8 cellular contexts compared by ENCODE assay signal in genomic region chr10:73785221-73785720, GRCh38. TPM values are rescaled to one million over a fixed set of nuclear protein-coding genes. Genes with fewer than 3 reads are reported as not detected.
DNase-seq lines count a peak whose midpoint lies in the region; ATAC-seq, FAIRE-seq and TF ChIP-seq lines count a peak whose summit lies in the region.

ZSWIM8 (plus strand) TSS chr10:73785606; CDS start chr10:73785879, 273 bp downstream.

- H4K20me1 ChIP-seq in OCI-LY3 (ENCODE audit: insufficient read depth, low read length) = no peaks in the 10 kb centered on the region

- 0% methylated on average over 30 to 35 of the region's 35 CpGs for WGBS in mesodermal cell (ENCODE audit: insufficient coverage in 2 of 2), 2 experiments

- H3K36me3 ChIP-seq in OCI-LY3 (replicated peaks; ENCODE audit: low read depth, low read length) (peaks cover 3% of the 10 kb centered on the region), mesodermal cell (ENCODE audit: control insufficient read depth, insufficient read depth, low read length) (peaks cover 33% of the 10 kb centered on the region)

- DNase-seq in D341Med (ENCODE audit: low spot score) (peak; percentile 89), HuH-7 (ENCODE audit: low spot score) (peak; percentile 94)
- DNase-seq in activated CD8-positive, alpha-beta memory T cell treated with anti-CD3 and anti-CD28 coated beads, Interleukin-2, amount 50 U/mL, for 48 hours = peak; percentile 91
- DNase-seq in stimulated activated CD8-positive, alpha-beta memory T cell treated with anti-CD3 and anti-CD28 coated beads, Interleukin-15, amount 100 ng/mL, for 4 hours (ENCODE audit: low read depth in 2 of 2) = peak; percentile 71 to 72

- FAIRE-seq in endometrium (lab: Jason Lieb, UNC) = peak; percentile 93

- H3K4me3 ChIP-seq in OCI-LY3 (ENCODE audit: low read length) (peak within 1 kb of the TSS; percentile 93), mesodermal cell (ENCODE audit: extremely low read depth, insufficient read depth, low read length, poor library complexity, severe bottlenecking) (peak within 1 kb of the TSS; percentile 93)

- H3K27ac ChIP-seq in OCI-LY3 (ENCODE audit: low read length) (peak within 1 kb of the TSS; percentile 68), mesodermal cell (ENCODE audit: low read depth, low read length, severe bottlenecking) (peak within 1 kb of the TSS; percentile 75)

- peak within 1 kb of the TSS; percentile 92 for H3K4me2 ChIP-seq in OCI-LY3 (ENCODE audit: low read length)

- peak within 1 kb of the TSS; percentile 69; the same call in 1 of the 2 replicates for H2AFZ ChIP-seq in OCI-LY3 (ENCODE audit: low read depth, low read length)

- no peak for TF ChIP-seq CTCF in OCI-LY3 (IDR thresholded peaks at IDR 0.05; ENCODE audit: low read depth, low read length)

- peak within 1 kb of the TSS; percentile 76 for H3K9ac ChIP-seq in OCI-LY3 (ENCODE audit: low read length)

- H3K4me1 ChIP-seq in OCI-LY3 (ENCODE audit: low read length) (peaks cover 24% of the 10 kb centered on the region), mesodermal cell (ENCODE audit: control insufficient read depth, insufficient read depth, low read length, poor library complexity, severe bottlenecking) (peaks cover 12% of the 10 kb centered on the region)

- H3K79me2 ChIP-seq in OCI-LY3 (ENCODE audit: low read length) = peaks cover 60% of the 10 kb centered on the region

- ATAC-seq in GM21515 (IDR thresholded peaks at IDR 0.05; ENCODE audit: unreplicated experiment) = peak; percentile 75

- no peaks in the 10 kb centered on the region for H3K9me3 ChIP-seq in OCI-LY3 (ENCODE audit: insufficient read depth, low read length)
- H3K9me3 ChIP-seq in mesodermal cell (ENCODE audit: control insufficient read depth, low read length) = no peaks in the 10 kb centered on the region

- no peaks in the 10 kb centered on the region for H3K27me3 ChIP-seq in OCI-LY3 (ENCODE audit: low read depth, low read length)

RNA-seq across cellular contexts. Expression of gene ZSWIM8, which starts in this region (rescaled TPM):
- polyA plus RNA-seq in mesodermal cell (2013, experiment 1 of 2) = 87.3 TPM
- 78.3 TPM for polyA plus RNA-seq in mesodermal cell (2013, experiment 2 of 2)

Comparison
In these comparisons a context has a peak if more than half of its experiments do, and no peak if none do; other contexts are left out.
1. Peak in every context shown above with its lines: DNase-seq, ATAC-seq, H3K4me3 ChIP-seq and H3K27ac ChIP-seq.